In the genomic region with DNA sequence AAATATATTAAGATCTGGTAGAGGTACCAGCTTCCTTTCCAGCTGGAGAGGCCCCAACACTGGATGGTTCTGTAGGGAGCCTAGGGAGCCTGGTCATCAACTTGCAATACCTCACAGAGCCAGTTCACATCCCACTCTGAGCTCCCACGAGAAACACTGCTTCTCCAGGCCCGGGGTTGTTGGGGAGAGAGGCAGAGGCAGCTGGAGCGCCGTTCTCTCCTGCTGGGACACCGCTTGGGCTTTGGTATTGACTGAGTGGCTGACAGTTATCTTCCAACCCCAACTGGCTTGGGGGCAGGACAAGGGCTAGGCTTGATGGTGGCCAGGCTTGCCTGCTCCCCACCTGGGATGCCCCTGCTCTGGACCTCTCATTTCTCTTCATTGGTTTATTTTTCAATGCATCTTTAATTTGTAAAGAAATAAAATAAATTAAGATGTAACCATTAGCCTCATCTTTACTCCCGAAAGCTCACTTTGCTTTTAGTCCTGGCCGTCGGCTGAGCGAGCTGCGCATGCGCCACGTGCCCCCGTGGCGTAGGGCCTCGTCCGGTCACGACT, we compare ENCODE assay signal across 8 cellular contexts. TPM values are rescaled to one million over a fixed set of nuclear protein-coding genes. Genes with fewer than 3 reads are reported as not detected.
DNase-seq lines count a peak whose midpoint lies in the region; ATAC-seq and TF ChIP-seq lines count a peak whose summit lies in the region.

No MANE protein-coding gene starts in this region.

- TSS peak; percentile 50 for BruUV-seq in HCT116 (replicated peaks; lab: Mats Ljungman, UMichigan)

- DNase-seq in DMS 273 (lab: John Stamatoyannopoulos, UW; ENCODE audit: unreplicated experiment) (peak; percentile 77), DMS 273 treated with DMSO at 0.1 percent for 48 hours (lab: John Stamatoyannopoulos, UW) (no peak), HCT116 (ENCODE audit: low read depth, low spot score) (peak; percentile 48), NCI-H1694 treated with DMSO at 0.1 percent for 48 hours (lab: John Stamatoyannopoulos, UW) (peak; percentile 12), fibroblast of the conjunctiva (ENCODE audit: low read depth) (peak; percentile 66), neuronal stem cell (ENCODE audit: low spot score) (no peak), tibial artery (peak in 1 of 2 donors; percentile 91)
- peak; percentile 83 to 91 for DNase-seq in activated T-cell treated with anti-CD3 and anti-CD28 coated beads, Interleukin-2, amount 50 U/mL, for 72 hours

- no peak overlapping the region for H2BK12ac ChIP-seq in neuronal stem cell (ENCODE audit: low read length)

- no CpG with 5 or more reads among the region's 17 CpGs for WGBS in neuronal stem cell (ENCODE audit: extremely low coverage in 2 of 2, insufficient read length in 2 of 2, insufficient replicate concordance in 1 of 2), 2 donors

- no peak overlapping the region for H4K8ac ChIP-seq in neuronal stem cell (ENCODE audit: low read depth, low read length)

- no peaks in the 10 kb centered on the region for H3K27me3 Mint-ChIP-seq in activated T-cell treated with anti-CD3 and anti-CD28 coated beads, Interleukin-2, amount 50 U/mL, for 72 hours (ENCODE audit: low read depth)

- TF ChIP-seq RAD21 in HCT116 (IDR thresholded peaks at IDR 0.05; ENCODE audit: low read depth), result no peak

- CTCF ChIA-PET in HCT116 (lab: Charles Lee), result interaction anchor here (0.9 to 1.8 kb wide), 3 partner anchors 8 to 108 kb away, joined by 3 to 7 read pairs (median 3); partner anchors contain the start of gene SEC24C

- TF ChIP-seq POLR2A in HCT116 (IDR thresholded peaks at IDR 0.05; ENCODE audit: borderline replicate concordance, extremely low read depth, insufficient read depth, insufficient read length), result no peak

- H2AK5ac ChIP-seq in neuronal stem cell (ENCODE audit: low read depth, low read length), result no peak overlapping the region

- H2BK5ac ChIP-seq in neuronal stem cell (ENCODE audit: low read length), result peak overlapping the region; percentile 85

- H3K9me3 ChIP-seq in HCT116 (ENCODE audit: control insufficient read depth in 1 of 2, insufficient read depth in 1 of 2, low read depth in 1 of 2, low read length in 2 of 2) (no peaks in the 10 kb centered on the region), neuronal stem cell (replicated peaks in 1 of 2; ENCODE audit: control insufficient read depth in 2 of 2, insufficient read depth in 1 of 2, low read depth in 1 of 2, low read length in 2 of 2) (no peaks in the 10 kb centered on the region), tibial artery (no peaks in the 10 kb centered on the region)

- H3K23ac ChIP-seq in neuronal stem cell (ENCODE audit: low read depth, low read length, poor library complexity), result peak overlapping the region; percentile 99

- H3K27ac ChIP-seq in HCT116 (ENCODE audit: low read depth, low read length), result peak overlapping the region; percentile 97
- H3K27ac ChIP-seq in neuronal stem cell (replicated peaks; ENCODE audit: low read length), result peak overlapping the region; percentile 89
- H3K27ac ChIP-seq in tibial artery, result peak overlapping the region; percentile 97 to 99

- H3K27me3 ChIP-seq in HCT116 (ENCODE audit: insufficient read depth, low read length) (no peaks in the 10 kb centered on the region), neuronal stem cell (ENCODE audit: control insufficient read depth in 3 of 3, insufficient read depth in 3 of 3, low read depth in 1 of 3, low read length in 3 of 3) (no peaks in the 10 kb centered on the region), tibial artery (no peaks in the 10 kb centered on the region)

- H3K4me3 ChIP-seq in HCT116 (replicated peaks in 1 of 2; ENCODE audit: low read depth in 1 of 2, low read length in 2 of 2) (peak overlapping the region; percentile 66 to 83), neuronal stem cell (ENCODE audit: low read length in 2 of 2) (peak overlapping the region; percentile 79 to 98), tibial artery (peak overlapping the region; percentile 74 to 95)

- H4K20me1 ChIP-seq in HCT116 (ENCODE audit: insufficient read depth), result no peaks in the 10 kb centered on the region

- H3K36me3 ChIP-seq in HCT116 (ENCODE audit: control insufficient read depth in 1 of 2, insufficient read depth in 2 of 2, low read length in 2 of 2) (peaks cover 27 to 41% of the 10 kb centered on the region in 2 experiments), neuronal stem cell (replicated peaks in 1 of 2; ENCODE audit: control insufficient read depth in 2 of 2, insufficient read depth in 2 of 2, low read length in 2 of 2) (peaks cover 33 to 85% of the 10 kb centered on the region in 2 donors), tibial artery (peaks cover 40 to 75% (median 52%) of the 10 kb centered on the region in 3 donors)

- no peak overlapping the region for H2BK120ac ChIP-seq in neuronal stem cell (ENCODE audit: low read depth, low read length)

- H3K79me2 ChIP-seq in HCT116 (ENCODE audit: insufficient read depth, low read length), result peaks cover 36% of the 10 kb centered on the region

- intact Hi-C loops in HCT116 (cut with micrococcal nuclease) (loop anchor here (1.0 to 5.0 kb wide), 2 partner anchors 10 to 106 kb away; no protein-coding TSS in a partner anchor), tibial artery (cut with DNase I; ENCODE audit: low total_unique reads) (no loop called here)

- H3K4ac ChIP-seq in neuronal stem cell (ENCODE audit: low read length), result no peak overlapping the region

- peaks cover 5% of the 10 kb centered on the region for H3K79me1 ChIP-seq in neuronal stem cell (ENCODE audit: low read depth, low read length)

- H3K4me2 ChIP-seq in HCT116 (ENCODE audit: low read length) (peak overlapping the region; percentile 77), neuronal stem cell (ENCODE audit: insufficient read depth, low read length, poor library complexity, severe bottlenecking) (peak overlapping the region; percentile 95)

- H3K14ac ChIP-seq in neuronal stem cell (ENCODE audit: low read length), result peak overlapping the region; percentile 82

- RAD21 ChIA-PET in HCT116 (lab: Charles Lee; ENCODE audit: low non-redundant PET in 1 of 2, low total read pairs in 2 of 2, uncharacterized antibody in 2 of 2, unreplicated experiment in 2 of 2), result no interaction called here

- H3K9me3 Mint-ChIP-seq in activated T-cell treated with anti-CD3 and anti-CD28 coated beads, Interleukin-2, amount 50 U/mL, for 72 hours, result no peaks in the 10 kb centered on the region

- H3K4me1 ChIP-seq in HCT116 (ENCODE audit: control insufficient read depth in 1 of 2, insufficient read depth in 2 of 2, low read length in 2 of 2) (peaks cover 9 to 25% of the 10 kb centered on the region in 2 experiments), neuronal stem cell (ENCODE audit: control insufficient read depth in 2 of 2, insufficient read depth in 1 of 2, low read depth in 1 of 2, low read length in 2 of 2) (peaks cover 10 to 19% of the 10 kb centered on the region in 2 donors), tibial artery (peaks cover 0 to 33% (median 33%) of the 10 kb centered on the region in 4 donors)

- POLR2A ChIA-PET in HCT116 (lab: Charles Lee), result interaction anchor here (1.2 to 2.5 kb wide), 5 partner anchors 9 to 108 kb away, joined by 3 to 27 read pairs (median 4); partner anchors contain the start of genes CHCHD1 and SEC24C

- peak; percentile 68 for ATAC-seq in HCT116
- peak; percentile 9 to 10 for ATAC-seq in activated T-cell treated with anti-CD3 and anti-CD28 coated beads, Interleukin-2, amount 50 U/mL, for 72 hours (replicated peaks in 1 of 2)

- H3K9ac ChIP-seq in HCT116 (ENCODE audit: low read length) (peak overlapping the region; percentile 86), neuronal stem cell (ENCODE audit: low read depth, low read length, poor library complexity) (peak overlapping the region; percentile 96)

- H2AFZ ChIP-seq in HCT116 (ENCODE audit: low read depth, low read length, poor library complexity, severe bottlenecking), result peak overlapping the region; percentile 48
- peak overlapping the region; percentile 96 for H2AFZ ChIP-seq in neuronal stem cell (ENCODE audit: low read length)

- TF ChIP-seq CTCF in HCT116 (IDR thresholded peaks at IDR 0.05 in 2 of 3, conservative IDR thresholded peaks at IDR 0.05 in 1 of 3; ENCODE audit: borderline replicate concordance in 1 of 3, insufficient read depth in 1 of 3, low read depth in 2 of 3, low read length in 2 of 3), result peak in 1 of 3 experiments; percentile 25; a peak in 1 of 6 replicates
- no peak for TF ChIP-seq CTCF in tibial artery (IDR thresholded peaks at IDR 0.05)

- no peak overlapping the region for H2BK15ac ChIP-seq in neuronal stem cell (ENCODE audit: low read length)

- H3K18ac ChIP-seq in neuronal stem cell (ENCODE audit: low read length), result peak overlapping the region; percentile 99

- peak overlapping the region; percentile 80 for H3K27ac Mint-ChIP-seq in activated T-cell treated with anti-CD3 and anti-CD28 coated beads, Interleukin-2, amount 50 U/mL, for 72 hours

- peaks cover 11 to 22% of the 10 kb centered on the region in 2 donors for H3K36me3 Mint-ChIP-seq in activated T-cell treated with anti-CD3 and anti-CD28 coated beads, Interleukin-2, amount 50 U/mL, for 72 hours (ENCODE audit: insufficient read depth in 2 of 2)

- no peak overlapping the region for H4K91ac ChIP-seq in neuronal stem cell (ENCODE audit: low read depth, low read length, poor library complexity)

- peak overlapping the region; percentile 86 to 95 for H3K4me3 Mint-ChIP-seq in activated T-cell treated with anti-CD3 and anti-CD28 coated beads, Interleukin-2, amount 50 U/mL, for 72 hours

- no peaks in the 10 kb centered on the region for H3K9me2 ChIP-seq in HCT116 (ENCODE audit: insufficient read depth)

- peaks cover 55% of the 10 kb centered on the region for H3K4me1 Mint-ChIP-seq in activated T-cell treated with anti-CD3 and anti-CD28 coated beads, Interleukin-2, amount 50 U/mL, for 72 hours (ENCODE audit: low read depth)

RNA-seq across cellular contexts. Expression of gene CHCHD1, which starts 10.0 kb away (rescaled TPM):
- 36.6 TPM for total RNA-seq in HCT116 (2021; ENCODE audit: unreplicated experiment)
- 37.4 and 50.5 TPM in 2 replicates for polyA plus RNA-seq in HCT116 (2012)
- 10 to 100 TPM; 22.5 to 23.5 TPM for total RNA-seq in activated T-cell treated with anti-CD3 and anti-CD28 coated beads, Interleukin-2, amount 50 U/mL, for 72 hours
- polyA plus RNA-seq in neuronal stem cell (2013, experiment 1 of 2), result 123 TPM
- polyA plus RNA-seq in neuronal stem cell (2013, experiment 2 of 2), result 123 TPM

RNA-seq across cellular contexts. Expression of gene ZSWIM8, which starts 13.6 kb away (rescaled TPM):
- 49.9 TPM for total RNA-seq in HCT116 (2021; ENCODE audit: unreplicated experiment)
- 48.5 and 63.4 TPM in 2 replicates for polyA plus RNA-seq in HCT116 (2012)
- 10 to 100 TPM; 72.0 to 81.3 TPM for total RNA-seq in activated T-cell treated with anti-CD3 and anti-CD28 coated beads, Interleukin-2, amount 50 U/mL, for 72 hours
- polyA plus RNA-seq in neuronal stem cell (2013, experiment 1 of 2), result 39.1 TPM
- polyA plus RNA-seq in neuronal stem cell (2013, experiment 2 of 2), result 45.8 TPM

RNA-seq across cellular contexts. Expression of gene SEC24C, which starts 27.6 kb away (rescaled TPM):
- total RNA-seq in HCT116 (2021; ENCODE audit: unreplicated experiment), result 60.9 TPM
- polyA plus RNA-seq in HCT116 (2012), result 48.6 and 50.9 TPM in 2 replicates
- total RNA-seq in activated T-cell treated with anti-CD3 and anti-CD28 coated beads, Interleukin-2, amount 50 U/mL, for 72 hours, result 100 to 1,000 TPM; 105 to 119 TPM
- 32.8 TPM for polyA plus RNA-seq in neuronal stem cell (2013, experiment 1 of 2)
- polyA plus RNA-seq in neuronal stem cell (2013, experiment 2 of 2), result 33.4 TPM

RNA-seq across cellular contexts. Expression of gene NDST2, which starts 39.6 kb away (rescaled TPM):
- total RNA-seq in HCT116 (2021; ENCODE audit: unreplicated experiment), result 21.8 TPM
- polyA plus RNA-seq in HCT116 (2012), result 12.6 and 13.6 TPM in 2 replicates
- total RNA-seq in activated T-cell treated with anti-CD3 and anti-CD28 coated beads, Interleukin-2, amount 50 U/mL, for 72 hours, result 100 to 1,000 TPM; 120 to 127 TPM
- polyA plus RNA-seq in neuronal stem cell (2013, experiment 1 of 2), result 14.3 TPM
- 14.9 TPM for polyA plus RNA-seq in neuronal stem cell (2013, experiment 2 of 2)

Comparison
In these comparisons a context has a peak if more than half of its experiments do, and no peak if none do; other contexts are left out.
1. DNase-seq: peak in DMS 273 (single experiment), HCT116 (single experiment), NCI-H1694 treated with DMSO at 0.1 percent for 48 hours (single experiment), activated T-cell treated with anti-CD3 and anti-CD28 coated beads, Interleukin-2, amount 50 U/mL, for 72 hours (2 of 2) and fibroblast of the conjunctiva (single experiment); none in DMS 273 treated with DMSO at 0.1 percent for 48 hours (single experiment) and neuronal stem cell (single experiment).
2. Peak in every context shown above with its lines, with median percentiles within 50 percentile points of each other: H3K27ac ChIP-seq and H3K4me3 ChIP-seq.